Comparison of ENCODE assay signal across 13 cellular contexts in genomic region chr12:124426594-124427550, GRCh38.
DNase-seq lines count a peak whose midpoint lies in the region; ATAC-seq, FAIRE-seq and TF ChIP-seq lines count a peak whose summit lies in the region.
"Had no signal": no experiment of that assay in that cellular context is flagged by ENCODE, and none has a peak within 500 bp of the region (broad histone marks: within the 10 kb centered on the region; RNA-seq: fewer than 3 reads in every experiment).

No MANE protein-coding gene starts in this region.

- no peak overlapping the region for H3K27ac Mint-ChIP-seq in T-cell
- no peak overlapping the region for H3K27ac Mint-ChIP-seq in T-helper 2 cell treated with Interferon-gamma antibody and Interleukin-4, amounts not matched to agents 5 μg/mL and 100 μg/mL, for 36 hours
- peak overlapping the region in 1 of 2 donors; percentile 81 for H3K27ac Mint-ChIP-seq in stimulated activated naive CD8-positive, alpha-beta T cell treated with anti-CD3 and anti-CD28 coated beads, Interleukin-15, amount 100 ng/mL, for 72 hours

- TF ChIP-seq POLR2A in GM12891 (IDR thresholded peaks at IDR 0.05; ENCODE audit: low read depth, low read length) (no peak), esophagus muscularis mucosa (IDR thresholded peaks at IDR 0.05; ENCODE audit: low read depth) (no peak), prostate gland (IDR thresholded peaks at IDR 0.05) (no peak)

- H3K27ac ChIP-seq in esophagus muscularis mucosa (replicated peaks in 1 of 4) (peak overlapping the region; percentile 73 to 96 (median 78)), prostate gland (peak overlapping the region; percentile 22 to 34)
- H3K27ac ChIP-seq: BLaER1 had no signal

- H3K36me3 ChIP-seq in NT2/D1 (ENCODE audit: insufficient read depth, insufficient read length, low read length): peaks cover 61% of the 10 kb centered on the region
- H3K36me3 ChIP-seq in esophagus muscularis mucosa: peaks cover 13 to 57% (median 48%) of the 10 kb centered on the region in 4 donors
- peaks cover 6 to 21% of the 10 kb centered on the region in 2 donors for H3K36me3 ChIP-seq in prostate gland

- TF ChIP-seq CTCF in esophagus muscularis mucosa (IDR thresholded peaks at IDR 0.05): no peak
- TF ChIP-seq CTCF in prostate gland (IDR thresholded peaks at IDR 0.05): no peak

- FAIRE-seq in GM12891 (lab: Jason Lieb, UNC): no peak
- FAIRE-seq: HTR-8/SVneo, TTC549 had no signal

- DNase-seq in GM12891 (ENCODE audit: insufficient read length, low spot score) (no peak), NT2/D1 (ENCODE audit: low read depth, low spot score) (no peak), esophagus muscularis mucosa (ENCODE audit: extremely low spot score) (no peak), prostate gland (ENCODE audit: low spot score) (no peak), T-cell (no peak)
- DNase-seq in T-helper 2 cell treated with Interferon-gamma antibody and Interleukin-4, amounts not matched to agents 5 μg/mL and 100 μg/mL, for 36 hours (ENCODE audit: low spot score): no peak
- DNase-seq in stimulated activated naive CD8-positive, alpha-beta T cell treated with anti-CD3 and anti-CD28 coated beads, Interleukin-15, amount 100 ng/mL, for 72 hours: no peak
- DNase-seq: NCI-H1694 treated with DMSO at 0.1 percent for 48 hours had no signal

- no peak for TF ChIP-seq EP300 in esophagus muscularis mucosa (IDR thresholded peaks at IDR 0.05)

- no peak overlapping the region for H3K4me3 Mint-ChIP-seq in T-cell
- H3K4me3 Mint-ChIP-seq in T-helper 2 cell treated with Interferon-gamma antibody and Interleukin-4, amounts not matched to agents 5 μg/mL and 100 μg/mL, for 36 hours: no peak overlapping the region
- H3K4me3 Mint-ChIP-seq in stimulated activated naive CD8-positive, alpha-beta T cell treated with anti-CD3 and anti-CD28 coated beads, Interleukin-15, amount 100 ng/mL, for 72 hours: no peak overlapping the region

- H3K27me3 ChIP-seq in NT2/D1 (ENCODE audit: insufficient read depth, insufficient read length) (no peaks in the 10 kb centered on the region), esophagus muscularis mucosa (no peaks in the 10 kb centered on the region), prostate gland (replicated peaks; ENCODE audit: insufficient read depth) (no peaks in the 10 kb centered on the region)
- H3K27me3 ChIP-seq: BLaER1 had no signal

- H3K4me1 ChIP-seq in NT2/D1 (ENCODE audit: insufficient read depth, insufficient read length): peaks cover 42% of the 10 kb centered on the region
- H3K4me1 ChIP-seq in esophagus muscularis mucosa: peaks cover 61 to 73% (median 65%) of the 10 kb centered on the region in 4 donors
- peaks cover 21% of the 10 kb centered on the region for H3K4me1 ChIP-seq in prostate gland (replicated peaks)

- peak overlapping the region; percentile 44 for H3K9ac ChIP-seq in NT2/D1 (ENCODE audit: insufficient read length, low read depth)
- H3K9ac ChIP-seq: BLaER1 had no signal

- POLR2A ChIA-PET in T-cell (lab: Charles Lee): no interaction called here

- ATAC-seq in HG03135 (IDR thresholded peaks at IDR 0.05; ENCODE audit: unreplicated experiment) (no peak), T-cell (replicated peaks in 1 of 4) (no peak)
- no peak for ATAC-seq in stimulated activated naive CD8-positive, alpha-beta T cell treated with anti-CD3 and anti-CD28 coated beads, Interleukin-15, amount 100 ng/mL, for 72 hours

- H3K36me3 Mint-ChIP-seq in T-cell: peaks cover 27% of the 10 kb centered on the region
- H3K36me3 Mint-ChIP-seq in T-helper 2 cell treated with Interferon-gamma antibody and Interleukin-4, amounts not matched to agents 5 μg/mL and 100 μg/mL, for 36 hours (ENCODE audit: low read depth): peaks cover 32% of the 10 kb centered on the region

- intact Hi-C loops in esophagus muscularis mucosa (cut with DNase I): no loop called here
- intact Hi-C loops in prostate gland (cut with DNase I): no loop called here

- H3K4me1 Mint-ChIP-seq in T-cell: peaks cover 0 to 4% (median 2%) of the 10 kb centered on the region in 3 donors
- H3K4me1 Mint-ChIP-seq in T-helper 2 cell treated with Interferon-gamma antibody and Interleukin-4, amounts not matched to agents 5 μg/mL and 100 μg/mL, for 36 hours (ENCODE audit: low read depth): peaks cover 2% of the 10 kb centered on the region
- H3K4me1 Mint-ChIP-seq in stimulated activated naive CD8-positive, alpha-beta T cell treated with anti-CD3 and anti-CD28 coated beads, Interleukin-15, amount 100 ng/mL, for 72 hours: no peaks in the 10 kb centered on the region

- H3K27me3 Mint-ChIP-seq in T-cell: no peaks in the 10 kb centered on the region
- H3K27me3 Mint-ChIP-seq in T-helper 2 cell treated with Interferon-gamma antibody and Interleukin-4, amounts not matched to agents 5 μg/mL and 100 μg/mL, for 36 hours (ENCODE audit: low read depth): no peaks in the 10 kb centered on the region
- H3K27me3 Mint-ChIP-seq in stimulated activated naive CD8-positive, alpha-beta T cell treated with anti-CD3 and anti-CD28 coated beads, Interleukin-15, amount 100 ng/mL, for 72 hours: no peaks in the 10 kb centered on the region

- H3K9me3 Mint-ChIP-seq in T-cell: no peaks in the 10 kb centered on the region
- peaks cover 4% of the 10 kb centered on the region for H3K9me3 Mint-ChIP-seq in T-helper 2 cell treated with Interferon-gamma antibody and Interleukin-4, amounts not matched to agents 5 μg/mL and 100 μg/mL, for 36 hours
- H3K9me3 Mint-ChIP-seq in stimulated activated naive CD8-positive, alpha-beta T cell treated with anti-CD3 and anti-CD28 coated beads, Interleukin-15, amount 100 ng/mL, for 72 hours: peaks cover 0 to 10% of the 10 kb centered on the region in 2 donors

- H3K9me3 ChIP-seq in NT2/D1 (ENCODE audit: insufficient read depth, low read length): no peaks in the 10 kb centered on the region
- no peaks in the 10 kb centered on the region for H3K9me3 ChIP-seq in esophagus muscularis mucosa
- no peaks in the 10 kb centered on the region for H3K9me3 ChIP-seq in prostate gland
- H3K9me3 ChIP-seq: BLaER1 had no signal

- WGBS in esophagus muscularis mucosa: 86% methylated on average over 25 of the region's 41 CpGs
- 82% methylated on average over 41 of the region's 41 CpGs for WGBS in prostate gland

- CTCF ChIA-PET in T-cell (lab: Charles Lee): no interaction called here

- H3K4me3 ChIP-seq in NT2/D1 (ENCODE audit: insufficient read length, low read depth): no peak overlapping the region
- H3K4me3 ChIP-seq in esophagus muscularis mucosa: no peak overlapping the region
- no peak overlapping the region for H3K4me3 ChIP-seq in prostate gland
- H3K4me3 ChIP-seq: BLaER1, lung had no signal

TF ChIP-seq in GM12891, 5 proteins besides CTCF, POLR2A, EP300 and RAD21:
- TF ChIP-seq POU2F2 (IDR thresholded peaks at IDR 0.05; ENCODE audit: low read depth, low read length): no peak
- TF ChIP-seq POLR2AphosphoS5 (IDR thresholded peaks at IDR 0.05; ENCODE audit: low read depth, low read length): 0 out of 2 replicates have a peak, but pooled peaks have one; percentile 28
